8 cellular contexts compared by ENCODE assay signal in the genomic region with DNA sequence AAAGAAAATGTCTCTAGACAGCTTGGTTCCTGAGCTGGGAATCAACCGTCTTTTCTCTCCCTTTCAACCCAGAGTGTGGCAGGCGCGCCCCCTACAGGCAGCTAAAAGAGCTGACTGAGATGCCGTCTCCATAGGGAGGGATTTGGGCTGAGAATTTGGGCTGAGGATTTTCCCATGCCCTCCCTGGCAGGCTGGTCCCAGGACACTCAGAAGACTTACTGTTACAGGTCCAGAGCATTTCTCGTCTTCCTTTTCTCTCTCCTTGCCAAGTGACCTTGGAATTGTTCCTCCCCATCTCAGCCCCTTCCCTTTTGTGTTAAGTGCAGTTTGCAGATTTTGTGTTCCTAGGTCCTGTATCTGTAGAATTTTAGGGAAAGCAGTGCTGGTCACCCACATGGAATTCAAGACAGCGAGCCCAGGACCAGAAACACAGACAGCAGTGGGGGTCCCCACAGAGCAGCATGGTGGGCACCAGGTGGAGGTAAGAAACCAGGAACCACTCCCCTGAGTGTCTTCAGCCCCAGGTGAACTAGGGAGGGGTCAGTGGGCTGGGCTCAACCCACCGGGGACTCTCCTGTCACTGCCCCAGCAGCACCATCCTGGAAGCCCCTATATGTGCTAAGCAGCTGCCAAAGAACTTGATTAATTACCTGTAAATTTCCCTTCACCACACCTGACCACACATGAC. TPM values are rescaled to one million over a fixed set of nuclear protein-coding genes. Genes with fewer than 3 reads are reported as not detected.
DNase-seq lines count a peak whose midpoint lies in the region; ATAC-seq, FAIRE-seq and TF ChIP-seq lines count a peak whose summit lies in the region.

No MANE protein-coding gene starts in this region.

- FAIRE-seq in A549 (lab: Jason Lieb, UNC) (no peak), GM12892 (lab: Jason Lieb, UNC) (peak; percentile 60)

- H2BK12ac ChIP-seq in neuronal stem cell (ENCODE audit: low read length) = no peak overlapping the region

- H3K27me3 ChIP-seq in esophagus squamous epithelium (peaks cover 0 to 26% (median 0%) of the 10 kb centered on the region in 4 donors), neuronal stem cell (ENCODE audit: control insufficient read depth in 3 of 3, insufficient read depth in 3 of 3, low read depth in 1 of 3, low read length in 3 of 3) (no peaks in the 10 kb centered on the region), tibial nerve (no peaks in the 10 kb centered on the region)

- CTCF ChIA-PET in A549 (lab: Yijun Ruan, JAX) = interaction anchor here (0.6 to 5.0 kb wide), 17 partner anchors 16 to 286 kb away, joined by 3 to 22 read pairs (median 3); no protein-coding TSS in a partner anchor

- H3K36me3 ChIP-seq in esophagus squamous epithelium = no peaks in the 10 kb centered on the region
- no peaks in the 10 kb centered on the region for H3K36me3 ChIP-seq in neuronal stem cell (replicated peaks in 1 of 2; ENCODE audit: control insufficient read depth in 2 of 2, insufficient read depth in 2 of 2, low read length in 2 of 2)
- H3K36me3 ChIP-seq in tibial nerve = no peaks in the 10 kb centered on the region

- no peaks in the 10 kb centered on the region for H3K4me1 ChIP-seq in A549
- no peaks in the 10 kb centered on the region for H3K4me1 ChIP-seq in esophagus squamous epithelium
- no peaks in the 10 kb centered on the region for H3K4me1 ChIP-seq in neuronal stem cell (ENCODE audit: control insufficient read depth in 2 of 2, insufficient read depth in 1 of 2, low read depth in 1 of 2, low read length in 2 of 2)
- no peaks in the 10 kb centered on the region for H3K4me1 ChIP-seq in tibial nerve

- H2BK120ac ChIP-seq in neuronal stem cell (ENCODE audit: low read depth, low read length) = no peak overlapping the region

- no peak overlapping the region for H4K91ac ChIP-seq in neuronal stem cell (ENCODE audit: low read depth, low read length, poor library complexity)

- POLR2A ChIA-PET in A549 (lab: Yijun Ruan, JAX) = no interaction called here

- no peak overlapping the region for H3K4ac ChIP-seq in neuronal stem cell (ENCODE audit: low read length)

- peak; percentile 66 to 82; a peak in 5 of 6 replicates for ATAC-seq in A549
- no peak for ATAC-seq in GM21390 (IDR thresholded peaks at IDR 0.05; ENCODE audit: unreplicated experiment)

- no peak overlapping the region for H3K14ac ChIP-seq in neuronal stem cell (ENCODE audit: low read length)

- TF ChIP-seq CTCF in A549 (IDR thresholded peaks at IDR 0.05) (peak; percentile 50), esophagus squamous epithelium (IDR thresholded peaks at IDR 0.05) (peak; percentile 50 to 73 (median 55)), tibial nerve (IDR thresholded peaks at IDR 0.05) (peak; percentile 45 to 64 (median 49))

- peak; percentile 48 to 67; a peak in 4 of 5 replicates for TF ChIP-seq RAD21 in A549 (conservative IDR thresholded peaks at IDR 0.05 in 1 of 2, IDR thresholded peaks at IDR 0.05 in 1 of 2)

- no peak overlapping the region for H2AK5ac ChIP-seq in neuronal stem cell (ENCODE audit: low read depth, low read length)

- peak; percentile 51 to 61 for DNase-seq in A549 (ENCODE audit: low read depth in 1 of 2, low spot score in 1 of 2)
- no peak for DNase-seq in GM12892 (ENCODE audit: insufficient read length)
- peak; percentile 3 for DNase-seq in NCI-H82 treated with DMSO at 0.1 percent for 48 hours (lab: John Stamatoyannopoulos, UW; ENCODE audit: unreplicated experiment)
- DNase-seq in activated CD8-positive, alpha-beta memory T cell treated with anti-CD3 and anti-CD28 coated beads, Interleukin-2, amount 50 U/mL, for 4 hours = peak; percentile 76
- no peak for DNase-seq in esophagus squamous epithelium (lab: John Stamatoyannopoulos, UW)
- DNase-seq in neuronal stem cell (ENCODE audit: low spot score) = peak; percentile 64
- DNase-seq in tibial nerve (ENCODE audit: low spot score in 2 of 2) = peak in 1 of 2 donors; percentile 36

- H3K79me1 ChIP-seq in neuronal stem cell (ENCODE audit: low read depth, low read length) = no peaks in the 10 kb centered on the region

- H4K8ac ChIP-seq in neuronal stem cell (ENCODE audit: low read depth, low read length) = no peak overlapping the region

- H3K27ac ChIP-seq in A549 (no peak overlapping the region), esophagus squamous epithelium (no peak overlapping the region), neuronal stem cell (replicated peaks; ENCODE audit: low read length) (no peak overlapping the region), tibial nerve (no peak overlapping the region)

- H2AFZ ChIP-seq in neuronal stem cell (ENCODE audit: low read length) = no peak overlapping the region

- H3K9ac ChIP-seq in neuronal stem cell (ENCODE audit: low read depth, low read length, poor library complexity) = no peak overlapping the region

- no peak overlapping the region for H3K4me2 ChIP-seq in A549
- no peak overlapping the region for H3K4me2 ChIP-seq in neuronal stem cell (ENCODE audit: insufficient read depth, low read length, poor library complexity, severe bottlenecking)

- intact Hi-C loops in esophagus squamous epithelium (cut with DNase I) = no loop called here

- TF ChIP-seq EP300 in A549 (IDR thresholded peaks at IDR 0.05) (no peak), tibial nerve (IDR thresholded peaks at IDR 0.05) (no peak)

- H3K4me3 ChIP-seq in A549 = no peak overlapping the region
- no peak overlapping the region for H3K4me3 ChIP-seq in esophagus squamous epithelium
- no peak overlapping the region for H3K4me3 ChIP-seq in neuronal stem cell (ENCODE audit: low read length in 2 of 2)
- no peak overlapping the region for H3K4me3 ChIP-seq in tibial nerve

- H2BK5ac ChIP-seq in neuronal stem cell (ENCODE audit: low read length) = no peak overlapping the region

- H3K23ac ChIP-seq in neuronal stem cell (ENCODE audit: low read depth, low read length, poor library complexity) = no peak overlapping the region

- WGBS in A549 (ENCODE audit: missing lambda C conversion rate) = 2% methylated on average over 7 of the region's 7 CpGs
- WGBS in esophagus squamous epithelium, 2 donors = 11 to 13% methylated on average over 6 of the region's 7 CpGs
- WGBS in neuronal stem cell (ENCODE audit: extremely low coverage in 2 of 2, insufficient read length in 2 of 2, insufficient replicate concordance in 1 of 2), 2 donors = no CpG with 5 or more reads among the region's 7 CpGs
- WGBS in tibial nerve, 2 donors = 18 to 19% methylated on average over 7 of the region's 7 CpGs

- TF ChIP-seq POLR2A in A549 (IDR thresholded peaks at IDR 0.05; ENCODE audit: low read length) = no peak
- TF ChIP-seq POLR2A in GM12892 (IDR thresholded peaks at IDR 0.05; ENCODE audit: low read depth, low read length) = no peak
- TF ChIP-seq POLR2A in esophagus squamous epithelium (IDR thresholded peaks at IDR 0.05) = no peak
- no peak for TF ChIP-seq POLR2A in tibial nerve (IDR thresholded peaks at IDR 0.05)

- no peak overlapping the region for H3K18ac ChIP-seq in neuronal stem cell (ENCODE audit: low read length)

- H3K9me3 ChIP-seq in A549 = no peaks in the 10 kb centered on the region
- H3K9me3 ChIP-seq in esophagus squamous epithelium = peaks cover 0 to 9% (median 0%) of the 10 kb centered on the region in 3 donors
- H3K9me3 ChIP-seq in neuronal stem cell (replicated peaks in 1 of 2; ENCODE audit: control insufficient read depth in 2 of 2, insufficient read depth in 1 of 2, low read depth in 1 of 2, low read length in 2 of 2) = no peaks in the 10 kb centered on the region
- peaks cover 0 to 12% (median 3%) of the 10 kb centered on the region in 4 donors for H3K9me3 ChIP-seq in tibial nerve

- no peak overlapping the region for H2BK15ac ChIP-seq in neuronal stem cell (ENCODE audit: low read length)

TF ChIP-seq in A549, 52 proteins besides CTCF, POLR2A, EP300 and RAD21 (continues in another document):
- peak; percentile 39; the same call in 2 of the 3 replicates for TF ChIP-seq SMC3 (IDR thresholded peaks at IDR 0.05)
- TF ChIP-seq, protein P1, sequence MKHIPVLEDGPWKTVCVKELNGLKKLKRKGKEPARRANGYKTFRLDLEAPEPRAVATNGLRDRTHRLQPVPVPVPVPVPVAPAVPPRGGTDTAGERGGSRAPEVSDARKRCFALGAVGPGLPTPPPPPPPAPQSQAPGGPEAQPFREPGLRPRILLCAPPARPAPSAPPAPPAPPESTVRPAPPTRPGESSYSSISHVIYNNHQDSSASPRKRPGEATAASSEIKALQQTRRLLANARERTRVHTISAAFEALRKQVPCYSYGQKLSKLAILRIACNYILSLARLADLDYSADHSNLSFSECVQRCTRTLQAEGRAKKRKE (CRISPR knock-in tag; IDR thresholded peaks at IDR 0.05; ENCODE audit: low read depth) = no peak
- TF ChIP-seq RARB (CRISPR knock-in tag; IDR thresholded peaks at IDR 0.05) = no peak

RNA-seq across cellular contexts. Expression of a gene that starts 9.9 kb away (rescaled TPM):
- polyA plus RNA-seq in A549 (2011; rRNA removed) (not detected in 2 replicates), A549 (2017; fragmentation: RNase III; extraction: RNeasy Plus Mini Kit Qiagen cat#74134 plus additional on column Dnase treatment) (not detected in 3 replicates)
- not detected in 2 replicates for polyA plus RNA-seq in A549 (2012; cell fraction: cytosol; rRNA removed)
- polyA plus RNA-seq in A549 (2012; cell fraction: nucleus; rRNA removed) = not detected in 2 replicates
- not detected in 2 replicates for polyA minus RNA-seq in A549 (2011; rRNA and poly(A)+ RNA removed)
- polyA plus RNA-seq in GM12892 (2012; ENCODE audit: missing spikeins) = 20.3 TPM
- total RNA-seq in esophagus squamous epithelium (10 to 100 TPM in 1 of 4 donors, 1 to 10 TPM in 1, not detected in 2; 5.0 to 20.7 TPM), tibial nerve (1 to 10 TPM in 2 of 4 donors, under 1 TPM in 1, not detected in 1; 0.66 to 2.7 (median 2.1) TPM)
- polyA plus RNA-seq in neuronal stem cell (2013, experiment 1 of 2) = not detected
- polyA plus RNA-seq in neuronal stem cell (2013, experiment 2 of 2) = not detected

Comparison
In these comparisons a context has a peak if more than half of its experiments do, and no peak if none do; other contexts are left out.
1. DNase-seq: peak in A549 (2 of 2), NCI-H82 treated with DMSO at 0.1 percent for 48 hours (single experiment), activated CD8-positive, alpha-beta memory T cell treated with anti-CD3 and anti-CD28 coated beads, Interleukin-2, amount 50 U/mL, for 4 hours (single experiment) and neuronal stem cell (single experiment); none in GM12892 (single experiment) and esophagus squamous epithelium (single experiment).
2. Peak in every context shown above with its lines, with median percentiles within 50 percentile points of each other: CTCF ChIP-seq.